27 cellular contexts compared by ENCODE assay signal in the genomic region with DNA sequence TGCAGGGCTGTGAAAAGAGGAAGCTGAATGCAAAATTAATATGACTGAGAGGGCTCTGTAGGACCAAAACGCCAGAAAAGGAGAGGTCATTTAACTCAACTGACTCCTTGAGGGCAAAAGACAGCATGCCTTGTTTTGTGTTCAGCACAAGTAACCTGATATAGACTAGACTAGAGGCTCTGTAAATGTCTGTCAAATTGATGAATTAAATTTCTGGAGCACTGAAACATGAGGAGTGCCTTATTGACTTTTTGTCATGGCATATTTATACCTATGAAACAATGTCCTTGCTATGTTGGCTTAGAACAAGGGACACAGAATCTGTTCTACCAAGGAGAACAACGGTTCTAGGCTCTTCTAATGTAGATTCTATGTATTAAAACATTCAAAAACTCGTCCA.
"Had no signal": no experiment of that assay in that cellular context is flagged by ENCODE, and none has a peak within 500 bp of the region (broad histone marks: within the 10 kb centered on the region; RNA-seq: fewer than 3 reads in every experiment).

No MANE protein-coding gene starts in this region.

- H3K4me3 ChIP-seq: ascending aorta, cardiac muscle cell, colonic mucosa, K562, PC-9 had no signal

- DNase-seq: activated CD4-positive, alpha-beta T cell treated with anti-CD3 and anti-CD28 coated beads for 1 hour; activated CD4-positive, alpha-beta T cell treated with anti-CD3 and anti-CD28 coated beads, Interleukin-2, amount 10 ng/mL, durations not matched to agents 24 days and 14 days; activated CD4-positive, alpha-beta T cell treated with anti-CD3 and anti-CD28 coated beads, Interleukin-2, amount 50 U/mL, for 4 hours; activated CD4-positive, CD25-positive, alpha-beta regulatory T cell; activated CD8-positive, alpha-beta T cell treated with anti-CD3 and anti-CD28 coated beads, Interleukin-2, amount 10 ng/mL, durations not matched to agents 7 days and 5 days; activated gamma-delta T cell; activated naive CD4-positive, alpha-beta T cell treated with Interleukin-2 at 50 U/mL for 16 hours; activated naive CD8-positive, alpha-beta T cell treated with anti-CD3 and anti-CD28 coated beads, Interleukin-2, amount 10 ng/mL, durations not matched to agents 7 days and 5 days; activated T-cell treated with anti-CD3 and anti-CD28 coated beads, Interleukin-2, amount 50 U/mL, for 24 hours; amygdala; colonic mucosa; IMR-90; NCI-H1105; NCI-H1436 treated with DMSO at 0.1 percent for 48 hours; NCI-H187 treated with DMSO at 0.1 percent for 48 hours; NCI-H2081; NCI-H510A treated with DMSO at 0.1 percent for 48 hours; NCI-H748 treated with DMSO at 0.1 percent for 48 hours; NK-92 treated with Interleukin-12 subunit alpha and Interleukin-12 subunit beta, amount 100 ng/mL, for 24 hours; PC-9; SIG-M5; T1000; WERI-Rb-1 had no signal

- H3K9me3 ChIP-seq: ascending aorta, colonic mucosa had no signal

- H2AFZ ChIP-seq: PC-9 had no signal

- H3K36me3 ChIP-seq: ascending aorta, colonic mucosa had no signal

- H3K27me3 ChIP-seq: ascending aorta, cardiac muscle cell, colonic mucosa had no signal

- H3K4me2 ChIP-seq: PC-9 had no signal

- H3K27ac ChIP-seq: ascending aorta, cardiac muscle cell, colonic mucosa, PC-9, RWPE1, WERI-Rb-1 had no signal

- H3K4me1 ChIP-seq: ascending aorta, colonic mucosa had no signal
